ENCODE assay signal across 18 cellular contexts in the genomic region with DNA sequence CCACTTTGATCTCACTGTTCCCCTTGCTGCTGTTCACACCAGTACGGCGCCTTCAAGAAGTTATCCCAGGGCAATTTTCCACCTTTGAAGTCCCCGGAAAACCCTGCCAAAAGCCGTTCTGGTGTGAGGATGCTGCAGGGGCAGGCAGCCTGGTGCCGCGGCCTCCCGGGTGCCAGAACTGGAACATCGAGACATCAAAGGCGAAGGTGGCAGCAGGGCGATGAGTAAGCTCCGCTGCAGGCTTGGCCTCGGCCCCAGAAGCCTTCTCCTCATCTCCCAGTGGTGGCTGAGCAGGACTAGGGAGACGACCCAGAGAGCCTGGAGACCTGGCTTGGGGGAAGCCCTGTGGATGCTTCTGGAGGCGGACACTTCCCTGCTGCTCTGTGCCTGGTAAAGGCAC.
DNase-seq lines count a peak whose midpoint lies in the region; ATAC-seq, FAIRE-seq and TF ChIP-seq lines count a peak whose summit lies in the region.
"Had no signal": no experiment of that assay in that cellular context is flagged by ENCODE, and none has a peak within 500 bp of the region (broad histone marks: within the 10 kb centered on the region; RNA-seq: fewer than 3 reads in every experiment).

No MANE protein-coding gene starts in this region.

- no peak for TF ChIP-seq POLR2A in K562 (conservative IDR thresholded peaks at IDR 0.05)

- H3K27me3 ChIP-seq in K562 (ENCODE audit: control insufficient read depth in 2 of 2, insufficient read depth in 2 of 2, low read length in 2 of 2): peaks cover 14 to 43% of the 10 kb centered on the region in 2 experiments; a peak in 4 of 5 replicates

- CTCF ChIA-PET in K562 (lab: Yijun Ruan, JAX; ENCODE audit: low intra/inter-chr PET ratio): no interaction called here
- CTCF ChIA-PET in activated CD8-positive, alpha-beta T cell treated with anti-CD3 and anti-CD28 coated beads for 36 hours (lab: Charles Lee): no interaction called here

- H3K36me3 ChIP-seq in K562 (ENCODE audit: control insufficient read depth, insufficient read depth, low read length): no peaks in the 10 kb centered on the region
- H3K36me3 ChIP-seq: tibial artery had no signal

- H3K9ac ChIP-seq in K562 (ENCODE audit: insufficient read depth in 1 of 2, low read depth in 2 of 2, low read length in 2 of 2): no peak overlapping the region

- no peaks in the 10 kb centered on the region for H3K9me3 ChIP-seq in K562 (replicated peaks; ENCODE audit: control insufficient read depth, insufficient read depth, low read depth, low read length)
- H3K9me3 ChIP-seq: mucosa of descending colon, tibial artery had no signal

- H3K9me3 Mint-ChIP-seq in activated naive CD4-positive, alpha-beta T cell treated with anti-CD3 and anti-CD28 coated beads, Interleukin-2, amount 50 U/mL, for 72 hours: peaks cover 0 to 3% of the 10 kb centered on the region in 2 donors
- H3K9me3 Mint-ChIP-seq in activated CD8-positive, alpha-beta T cell treated with anti-CD3 and anti-CD28 coated beads for 36 hours: no peaks in the 10 kb centered on the region
- H3K9me3 Mint-ChIP-seq: activated B cell treated with CpG ODN at 0.5 μM for 24 hours; activated T-helper 17 cell treated with anti-CD3 and anti-CD28 coated beads, Interleukin-2, amount 50 U/mL, for 72 hours had no signal

- no peak for TF ChIP-seq CTCF in K562 (IDR thresholded peaks at IDR 0.05 in 2 of 3, conservative IDR thresholded peaks at IDR 0.05 in 1 of 3; ENCODE audit: insufficient read depth in 2 of 3, low read depth in 1 of 3, low read length in 3 of 3)
- TF ChIP-seq CTCF in activated CD8-positive, alpha-beta T cell treated with anti-CD3 and anti-CD28 coated beads for 36 hours (IDR thresholded peaks at IDR 0.05): no peak

- no peak overlapping the region for H2AFZ ChIP-seq in K562 (ENCODE audit: low read depth, low read length)

- POLR2A ChIA-PET in K562 (lab: Yijun Ruan, JAX): no interaction called here
- POLR2A ChIA-PET in activated CD8-positive, alpha-beta T cell treated with anti-CD3 and anti-CD28 coated beads for 36 hours (lab: Charles Lee): no interaction called here

- peak; percentile 27 for DNase-seq in HT1080 (ENCODE audit: low read depth)
- no peak for DNase-seq in K562 (ENCODE audit: extremely low read depth in 1 of 4, low spot score in 3 of 4)
- DNase-seq in mucosa of gallbladder (ENCODE audit: low spot score): peak; percentile 53
- DNase-seq in urothelium cell line (ENCODE audit: low spot score): peak; percentile 74
- DNase-seq in activated naive CD4-positive, alpha-beta T cell treated with anti-CD3 and anti-CD28 coated beads, Interleukin-2, amount 50 U/mL, for 72 hours (ENCODE audit: low spot score in 2 of 2): no peak
- no peak for DNase-seq in activated CD8-positive, alpha-beta T cell treated with anti-CD3 and anti-CD28 coated beads for 36 hours
- no peak for DNase-seq in activated CD4-positive, alpha-beta T cell treated with anti-CD3 and anti-CD28 coated beads for 1 hour
- no peak for DNase-seq in NCI-H2171 treated with DMSO at 0.1 percent for 48 hours (lab: John Stamatoyannopoulos, UW)
- DNase-seq: activated B cell treated with CpG ODN at 0.5 μM for 24 hours; activated CD8-positive, alpha-beta memory T cell treated with anti-CD3 and anti-CD28 coated beads for 24 hours; endodermal cell; H9; hippocampal formation; NCI-H187 had no signal

- no peak overlapping the region for H3K4me3 Mint-ChIP-seq in activated CD8-positive, alpha-beta T cell treated with anti-CD3 and anti-CD28 coated beads for 36 hours
- H3K4me3 Mint-ChIP-seq: activated B cell treated with CpG ODN at 0.5 μM for 24 hours; activated T-helper 17 cell treated with anti-CD3 and anti-CD28 coated beads, Interleukin-2, amount 50 U/mL, for 72 hours; B cell; endodermal cell; H9 had no signal

- peaks cover 0 to 7% of the 10 kb centered on the region in 2 donors for H3K36me3 Mint-ChIP-seq in activated naive CD4-positive, alpha-beta T cell treated with anti-CD3 and anti-CD28 coated beads, Interleukin-2, amount 50 U/mL, for 72 hours
- no peaks in the 10 kb centered on the region for H3K36me3 Mint-ChIP-seq in activated CD8-positive, alpha-beta T cell treated with anti-CD3 and anti-CD28 coated beads for 36 hours (ENCODE audit: low read depth)

- H3K4me1 Mint-ChIP-seq in activated CD8-positive, alpha-beta T cell treated with anti-CD3 and anti-CD28 coated beads for 36 hours (ENCODE audit: low read depth): no peaks in the 10 kb centered on the region
- H3K4me1 Mint-ChIP-seq: activated B cell treated with CpG ODN at 0.5 μM for 24 hours; activated T-helper 17 cell treated with anti-CD3 and anti-CD28 coated beads, Interleukin-2, amount 50 U/mL, for 72 hours; B cell; H9 had no signal

- no peak overlapping the region for H3K27ac Mint-ChIP-seq in activated naive CD4-positive, alpha-beta T cell treated with anti-CD3 and anti-CD28 coated beads, Interleukin-2, amount 50 U/mL, for 72 hours
- no peak overlapping the region for H3K27ac Mint-ChIP-seq in activated CD8-positive, alpha-beta T cell treated with anti-CD3 and anti-CD28 coated beads for 36 hours
- H3K27ac Mint-ChIP-seq: activated B cell treated with CpG ODN at 0.5 μM for 24 hours; activated T-helper 17 cell treated with anti-CD3 and anti-CD28 coated beads, Interleukin-2, amount 50 U/mL, for 72 hours; B cell; endodermal cell; H9 had no signal

- H4K20me1 ChIP-seq in K562 (replicated peaks; ENCODE audit: control insufficient read depth, insufficient read depth, low read length): no peaks in the 10 kb centered on the region

- H3K4me1 ChIP-seq in K562 (replicated peaks in 1 of 2; ENCODE audit: control insufficient read depth in 2 of 2, insufficient read depth in 2 of 2, low read length in 2 of 2): no peaks in the 10 kb centered on the region; a peak in 1 of 5 replicates

- no peak overlapping the region for H3K27ac ChIP-seq in K562 (ENCODE audit: extremely low read depth, low read depth, low read length)
- H3K27ac ChIP-seq: tibial artery had no signal

- 0% methylated on average over 13 of the region's 14 CpGs for WGBS in K562 (ENCODE audit: insufficient coverage, low coverage, missing lambda C conversion rate)

- intact Hi-C loops in K562 (cut with micrococcal nuclease): no loop called here
- intact Hi-C loops in activated CD8-positive, alpha-beta T cell treated with anti-CD3 and anti-CD28 coated beads for 36 hours (cut with micrococcal nuclease): no loop called here

- no peak for ATAC-seq in K562
- no peak for ATAC-seq in activated naive CD4-positive, alpha-beta T cell treated with anti-CD3 and anti-CD28 coated beads, Interleukin-2, amount 50 U/mL, for 72 hours
- ATAC-seq in activated CD8-positive, alpha-beta T cell treated with anti-CD3 and anti-CD28 coated beads for 36 hours: no peak
- ATAC-seq: activated T-helper 17 cell treated with anti-CD3 and anti-CD28 coated beads, Interleukin-2, amount 50 U/mL, for 72 hours had no signal

- no peak for TF ChIP-seq RAD21 in K562 (CRISPR knock-in tag; conservative IDR thresholded peaks at IDR 0.05 in 1 of 2, IDR thresholded peaks at IDR 0.05 in 1 of 2)

- no peaks in the 10 kb centered on the region for H3K79me2 ChIP-seq in K562 (ENCODE audit: control insufficient read depth, insufficient read depth, low read length)

- in situ Hi-C loops in K562 (cut with MboI): no loop called here

- no peak overlapping the region for H3K4me2 ChIP-seq in K562 (ENCODE audit: insufficient read depth, low read length)

- H3K4me3 ChIP-seq in K562: no peak overlapping the region
- H3K4me3 ChIP-seq: mucosa of descending colon, tibial artery had no signal

- BruUV-seq in K562 (replicated peaks; lab: Mats Ljungman, UMichigan): no TSS peak

- no peaks in the 10 kb centered on the region for H3K9me1 ChIP-seq in K562 (ENCODE audit: control insufficient read depth, insufficient read depth, low read length)

- H3K27me3 Mint-ChIP-seq in activated CD8-positive, alpha-beta T cell treated with anti-CD3 and anti-CD28 coated beads for 36 hours: peaks cover 8% of the 10 kb centered on the region
- H3K27me3 Mint-ChIP-seq: activated B cell treated with CpG ODN at 0.5 μM for 24 hours, B cell had no signal

- no peak for TF ChIP-seq EP300 in K562 (IDR thresholded peaks at IDR 0.05; ENCODE audit: low read length)

- FAIRE-seq in K562 (lab: Jason Lieb, UNC) (no peak), urothelium cell line (lab: Jason Lieb, UNC) (no peak)

TF ChIP-seq in K562, 482 proteins besides CTCF, POLR2A, EP300 and RAD21:
- TF ChIP-seq C11orf30 (IDR thresholded peaks at IDR 0.05; ENCODE audit: low read depth): peak; percentile 22; the same call in 1 of the 2 replicates
- TF ChIP-seq, protein P1, sequence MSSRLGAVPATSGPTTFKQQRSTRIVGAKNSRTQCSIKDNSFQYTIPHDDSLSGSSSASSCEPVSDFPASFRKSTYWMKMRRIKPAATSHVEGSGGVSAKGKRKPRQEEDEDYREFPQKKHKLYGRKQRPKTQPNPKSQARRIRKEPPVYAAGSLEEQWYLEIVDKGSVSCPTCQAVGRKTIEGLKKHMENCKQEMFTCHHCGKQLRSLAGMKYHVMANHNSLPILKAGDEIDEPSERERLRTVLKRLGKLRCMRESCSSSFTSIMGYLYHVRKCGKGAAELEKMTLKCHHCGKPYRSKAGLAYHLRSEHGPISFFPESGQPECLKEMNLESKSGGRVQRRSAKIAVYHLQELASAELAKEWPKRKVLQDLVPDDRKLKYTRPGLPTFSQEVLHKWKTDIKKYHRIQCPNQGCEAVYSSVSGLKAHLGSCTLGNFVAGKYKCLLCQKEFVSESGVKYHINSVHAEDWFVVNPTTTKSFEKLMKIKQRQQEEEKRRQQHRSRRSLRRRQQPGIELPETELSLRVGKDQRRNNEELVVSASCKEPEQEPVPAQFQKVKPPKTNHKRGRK (tag; IDR thresholded peaks at IDR 0.05): no peak
- TF ChIP-seq FOXA3 (CRISPR knock-in tag; conservative IDR thresholded peaks at IDR 0.05 in 1 of 2, IDR thresholded peaks at IDR 0.05 in 1 of 2): no peak
- no peak for TF ChIP-seq EZH2 (IDR thresholded peaks at IDR 0.05; ENCODE audit: borderline replicate concordance, low read depth, low read length)
- no peak for TF ChIP-seq TOE1 (IDR thresholded peaks at IDR 0.05; ENCODE audit: borderline replicate concordance)
- TF ChIP-seq TOE1 (CRISPR knock-in tag; IDR thresholded peaks at IDR 0.05; ENCODE audit: borderline replicate concordance, low read depth): no peak

Comparison
In these comparisons a context has a peak if more than half of its experiments do, and no peak if none do; other contexts are left out.
1. DNase-seq: peak in HT1080 (single experiment), mucosa of gallbladder (single experiment) and urothelium cell line (single experiment); none in K562 (0 of 4), activated naive CD4-positive, alpha-beta T cell treated with anti-CD3 and anti-CD28 coated beads, Interleukin-2, amount 50 U/mL, for 72 hours (0 of 2), activated CD8-positive, alpha-beta T cell treated with anti-CD3 and anti-CD28 coated beads for 36 hours (single experiment), activated CD4-positive, alpha-beta T cell treated with anti-CD3 and anti-CD28 coated beads for 1 hour (single experiment) and NCI-H2171 treated with DMSO at 0.1 percent for 48 hours (single experiment).